Comparison of ENCODE assay signal across 11 cellular contexts in the genomic region with DNA sequence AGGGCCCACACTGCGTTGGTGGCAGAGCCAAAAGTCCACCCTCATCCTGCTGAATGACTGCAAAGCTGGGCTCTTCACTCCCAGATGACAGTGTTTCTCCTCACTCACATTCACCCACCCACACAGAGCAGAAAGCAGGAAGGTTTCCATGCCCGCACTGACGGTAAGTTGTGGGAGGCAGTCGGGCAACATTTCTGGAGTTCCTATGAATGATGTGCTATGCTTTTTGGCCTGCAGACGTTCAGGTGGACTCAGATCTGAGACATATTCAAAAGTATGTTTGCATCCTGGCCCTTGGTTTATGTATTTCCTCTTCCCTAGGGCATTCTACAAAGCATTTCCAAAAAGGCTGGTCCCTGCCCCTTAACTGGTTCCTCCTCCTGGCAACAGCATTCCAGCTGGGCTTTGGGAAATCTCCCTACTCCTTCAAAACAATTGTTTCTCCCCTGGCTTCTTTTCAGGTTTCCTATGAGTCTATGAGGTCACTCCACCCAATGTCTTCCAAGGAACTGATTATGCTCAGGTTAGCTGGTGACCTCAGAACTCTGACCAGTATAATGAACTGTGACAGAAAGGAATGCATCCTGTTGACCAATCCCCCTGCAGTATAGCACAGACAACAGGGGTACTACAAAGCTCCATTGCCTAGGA. TPM values are rescaled to one million over a fixed set of nuclear protein-coding genes. Genes with fewer than 3 reads are reported as not detected.
DNase-seq lines count a peak whose midpoint lies in the region; ATAC-seq and TF ChIP-seq lines count a peak whose summit lies in the region.
"Had no signal": no experiment of that assay in that cellular context is flagged by ENCODE, and none has a peak within 500 bp of the region (broad histone marks: within the 10 kb centered on the region; RNA-seq: fewer than 3 reads in every experiment).

No MANE protein-coding gene starts in this region.

- peaks cover 38% of the 10 kb centered on the region for H3K4me1 ChIP-seq in upper lobe of right lung

- no peaks in the 10 kb centered on the region for H3K9me3 ChIP-seq in upper lobe of right lung
- H3K9me3 ChIP-seq: A549 had no signal

- no peak overlapping the region for H3K4me3 Mint-ChIP-seq in activated CD4-positive, alpha-beta T cell treated with anti-CD3 and anti-CD28 coated beads for 36 hours
- no peak overlapping the region for H3K4me3 Mint-ChIP-seq in endothelial cell (ENCODE audit: unreplicated experiment)
- H3K4me3 Mint-ChIP-seq: stimulated activated naive CD8-positive, alpha-beta T cell treated with anti-CD3 and anti-CD28 coated beads, Interleukin-15, amount 100 ng/mL, for 72 hours; T-helper 2 cell treated with Interferon-gamma antibody and Interleukin-4, amounts not matched to agents 5 μg/mL and 100 μg/mL, for 36 hours had no signal

- no peaks in the 10 kb centered on the region for H3K36me3 ChIP-seq in upper lobe of right lung

- ATAC-seq in activated CD4-positive, alpha-beta T cell treated with anti-CD3 and anti-CD28 coated beads for 36 hours, result no peak
- ATAC-seq in upper lobe of right lung, result peak; percentile 71
- ATAC-seq in activated CD4-positive, CD25-positive, alpha-beta regulatory T cell treated with anti-CD3 and anti-CD28 coated beads, Interleukin-2, amount 50 U/mL, for 24 hours, result no peak
- ATAC-seq: stimulated activated naive CD8-positive, alpha-beta T cell treated with anti-CD3 and anti-CD28 coated beads, Interleukin-15, amount 100 ng/mL, for 72 hours had no signal

- H3K9me3 Mint-ChIP-seq in activated CD4-positive, alpha-beta T cell treated with anti-CD3 and anti-CD28 coated beads for 36 hours (ENCODE audit: low read depth), result no peaks in the 10 kb centered on the region
- H3K9me3 Mint-ChIP-seq in endothelial cell (ENCODE audit: unreplicated experiment), result no peaks in the 10 kb centered on the region
- H3K9me3 Mint-ChIP-seq: stimulated activated naive CD8-positive, alpha-beta T cell treated with anti-CD3 and anti-CD28 coated beads, Interleukin-15, amount 100 ng/mL, for 72 hours; T-helper 2 cell treated with Interferon-gamma antibody and Interleukin-4, amounts not matched to agents 5 μg/mL and 100 μg/mL, for 36 hours had no signal

- no peak for TF ChIP-seq CTCF in endothelial cell (IDR thresholded peaks at IDR 0.05; ENCODE audit: unreplicated experiment)
- TF ChIP-seq CTCF in upper lobe of right lung (IDR thresholded peaks at IDR 0.05), result no peak

- H3K27ac ChIP-seq in upper lobe of right lung, result peak overlapping the region; percentile 42
- H3K27ac ChIP-seq: A549 had no signal

- no peaks in the 10 kb centered on the region for H3K36me3 Mint-ChIP-seq in activated CD4-positive, alpha-beta T cell treated with anti-CD3 and anti-CD28 coated beads for 36 hours (ENCODE audit: low read depth)
- no peaks in the 10 kb centered on the region for H3K36me3 Mint-ChIP-seq in endothelial cell (ENCODE audit: low read depth, unreplicated experiment)

- intact Hi-C loops in activated CD4-positive, alpha-beta T cell treated with anti-CD3 and anti-CD28 coated beads for 36 hours (cut with DNase I, micrococcal nuclease), result no loop called here
- intact Hi-C loops in upper lobe of right lung (cut with DNase I), result no loop called here

- DNase-seq in activated CD4-positive, alpha-beta T cell treated with anti-CD3 and anti-CD28 coated beads for 36 hours, result no peak
- no peak for DNase-seq in activated CD4-positive, alpha-beta T cell treated with anti-CD3 and anti-CD28 coated beads, Interleukin-2, amount 50 U/mL, for 4 hours
- DNase-seq in endothelial cell (ENCODE audit: low spot score) (no peak), middle frontal gyrus (ENCODE audit: extremely low spot score, low spot score) (peak; percentile 20), upper lobe of right lung (no peak), NCI-H2171 (lab: John Stamatoyannopoulos, UW) (no peak), NCI-H82 (lab: John Stamatoyannopoulos, UW) (no peak)
- DNase-seq: stimulated activated naive CD8-positive, alpha-beta T cell treated with anti-CD3 and anti-CD28 coated beads, Interleukin-15, amount 100 ng/mL, for 72 hours had no signal

- H3K27ac Mint-ChIP-seq in activated CD4-positive, alpha-beta T cell treated with anti-CD3 and anti-CD28 coated beads for 36 hours, result peak overlapping the region; percentile 9
- peak overlapping the region; percentile 87 for H3K27ac Mint-ChIP-seq in endothelial cell (ENCODE audit: unreplicated experiment)
- H3K27ac Mint-ChIP-seq: T-helper 2 cell treated with Interferon-gamma antibody and Interleukin-4, amounts not matched to agents 5 μg/mL and 100 μg/mL, for 36 hours had no signal

- CTCF ChIA-PET in activated CD4-positive, alpha-beta T cell treated with anti-CD3 and anti-CD28 coated beads for 36 hours (lab: Charles Lee), result interaction anchor here (0.7 kb wide), 1 partner anchor 158 kb away, joined by 3 read pairs; no protein-coding TSS in a partner anchor

- no peaks in the 10 kb centered on the region for H3K27me3 ChIP-seq in upper lobe of right lung

- no peak overlapping the region for H3K4me3 ChIP-seq in upper lobe of right lung
- H3K4me3 ChIP-seq: A549 had no signal

- H3K4me1 Mint-ChIP-seq in activated CD4-positive, alpha-beta T cell treated with anti-CD3 and anti-CD28 coated beads for 36 hours, result peaks cover 23% of the 10 kb centered on the region
- H3K4me1 Mint-ChIP-seq in endothelial cell (ENCODE audit: unreplicated experiment), result peaks cover 32% of the 10 kb centered on the region

- POLR2A ChIA-PET in activated CD4-positive, alpha-beta T cell treated with anti-CD3 and anti-CD28 coated beads for 36 hours (lab: Charles Lee), result no interaction called here

- no peaks in the 10 kb centered on the region for H3K27me3 Mint-ChIP-seq in activated CD4-positive, alpha-beta T cell treated with anti-CD3 and anti-CD28 coated beads for 36 hours
- H3K27me3 Mint-ChIP-seq in endothelial cell (ENCODE audit: unreplicated experiment), result peaks cover 2% of the 10 kb centered on the region
- H3K27me3 Mint-ChIP-seq: stimulated activated naive CD8-positive, alpha-beta T cell treated with anti-CD3 and anti-CD28 coated beads, Interleukin-15, amount 100 ng/mL, for 72 hours had no signal

RNA-seq across cellular contexts. Expression of gene PACSIN2, which starts 36.4 kb away (rescaled TPM):
- total RNA-seq in activated CD4-positive, alpha-beta T cell treated with anti-CD3 and anti-CD28 coated beads for 36 hours, result 10 to 100 TPM; 27.9 to 28.1 TPM
- total RNA-seq in endothelial cell (ENCODE audit: unreplicated experiment) (93.7 TPM), upper lobe of right lung (128 TPM)
